In genomic region chr5:35660451-35660850, GRCh38 we compare ENCODE assay signal across 24 cellular contexts. TPM values are rescaled to one million over a fixed set of nuclear protein-coding genes. Genes with fewer than 3 reads are reported as not detected.
"Had no signal": no experiment of that assay in that cellular context is flagged by ENCODE, and none has a peak within 500 bp of the region (broad histone marks: within the 10 kb centered on the region; RNA-seq: fewer than 3 reads in every experiment).

No MANE protein-coding gene starts in this region.

- H3K9me3 ChIP-seq: Peyer's patch, SJCRH30 had no signal

- H3K4me3 ChIP-seq: PC-9, Peyer's patch, SJCRH30 had no signal

- ATAC-seq: Right ventricle myocardium inferior, SK-N-SH treated with all-trans-retinoic acid at 6 μM for 48 hours had no signal

- H3K4me1 ChIP-seq: Peyer's patch, SJCRH30 had no signal

- DNase-seq: KBM-7, MV-4-11, NCI-H1092, NCI-H1105 treated with DMSO at 0.1 percent for 48 hours, NCI-H1417 treated with DMSO at 0.1 percent for 48 hours, NCI-H146, NCI-H1694 treated with DMSO at 0.1 percent for 48 hours, NCI-H1930, NCI-H2081, NCI-H2107, NCI-H2227 treated with DMSO at 0.1 percent for 48 hours, NCI-H446, NCI-H510A, NCI-H524 treated with DMSO at 0.1 percent for 48 hours, NCI-H69, NCI-H774, OCI-M1, PC-9, Peyer's patch, SHP77 treated with DMSO at 0.1 percent for 48 hours, SJCRH30 had no signal

- H3K27me3 ChIP-seq: Peyer's patch, SJCRH30 had no signal

- H3K36me3 ChIP-seq: Peyer's patch, SJCRH30 had no signal

- H3K27ac ChIP-seq: HL-60, PC-9, Peyer's patch, SJCRH30 had no signal

- H2AFZ ChIP-seq: PC-9 had no signal

- H3K4me2 ChIP-seq: PC-9 had no signal

RNA-seq across cellular contexts. Expression of gene SPEF2, which starts 42.8 kb away (rescaled TPM):
- total RNA-seq: SJCRH30 had no signal
